2 cellular contexts compared by ENCODE assay signal in genomic region chr4:170773709-170774273, GRCh38.
A peak's percentile ranks its signal among the peaks of the same experiment; 100 is the strongest.
TF ChIP-seq lines count a peak whose summit lies in the region.

No MANE protein-coding gene starts in this region.

TF ChIP-seq in HepG2, 621 proteins besides CTCF, POLR2A, EP300 and RAD21 (continued from another document):
- TF ChIP-seq ZNF773 (CRISPR knock-in tag; IDR thresholded peaks at IDR 0.05; ENCODE audit: borderline replicate concordance) (no peak), MEIS1 (CRISPR knock-in tag; IDR thresholded peaks at IDR 0.05; ENCODE audit: borderline replicate concordance) (no peak), ZNF446 (CRISPR knock-in tag; IDR thresholded peaks at IDR 0.05) (no peak), REXO4 (CRISPR knock-in tag; IDR thresholded peaks at IDR 0.05; ENCODE audit: borderline replicate concordance) (no peak), ZNF879 (CRISPR knock-in tag; IDR thresholded peaks at IDR 0.05) (no peak), ZNF251 (CRISPR knock-in tag; IDR thresholded peaks at IDR 0.05) (no peak), NRL (CRISPR knock-in tag; IDR thresholded peaks at IDR 0.05; ENCODE audit: borderline replicate concordance) (no peak), CREB1 (IDR thresholded peaks at IDR 0.05) (peak; percentile 96), CREB1 (CRISPR knock-in tag; IDR thresholded peaks at IDR 0.05) (no peak), ATF7 (IDR thresholded peaks at IDR 0.05) (peak; percentile 82), ATF7 (CRISPR knock-in tag; IDR thresholded peaks at IDR 0.05) (no peak)

TF ChIP-seq in GM23338, 12 proteins besides CTCF, POLR2A, EP300 and RAD21 (continued from another document):
- no peak for TF ChIP-seq CREB1 (CRISPR knock-in tag; IDR thresholded peaks at IDR 0.05; ENCODE audit: low read depth)
- no peak for TF ChIP-seq POLR2AphosphoS5 (IDR thresholded peaks at IDR 0.05; ENCODE audit: low read depth)
- TF ChIP-seq ZNF462 (CRISPR knock-in tag; IDR thresholded peaks at IDR 0.05): no peak
- no peak for TF ChIP-seq REST (IDR thresholded peaks at IDR 0.05; ENCODE audit: unreplicated experiment)
- no peak for TF ChIP-seq ETS1 (IDR thresholded peaks at IDR 0.05)
- no peak for TF ChIP-seq EZH2phosphoT487 (IDR thresholded peaks at IDR 0.05; ENCODE audit: unreplicated experiment)
